8 cellular contexts compared by ENCODE assay signal in the genomic region with DNA sequence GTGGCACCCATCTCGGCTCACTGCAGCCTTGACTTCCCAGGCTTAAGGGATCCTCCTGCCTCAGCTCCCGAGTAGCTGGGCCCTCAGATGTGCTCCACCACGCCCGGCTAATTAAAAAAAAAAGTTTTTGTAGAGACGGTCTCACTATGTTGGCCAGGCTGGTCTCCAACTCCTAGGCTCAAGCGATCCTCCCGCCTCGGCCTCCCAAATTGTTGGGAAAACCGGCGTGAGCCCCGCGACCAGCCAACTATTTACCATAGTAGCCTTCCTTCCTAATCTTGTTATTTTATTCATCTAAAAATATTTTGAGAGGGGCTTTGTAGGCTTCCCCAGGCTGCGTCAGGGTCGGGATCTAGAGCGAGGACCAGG. TPM values are rescaled to one million over a fixed set of nuclear protein-coding genes. Genes with fewer than 3 reads are reported as not detected.
DNase-seq lines count a peak whose midpoint lies in the region; ATAC-seq, FAIRE-seq and TF ChIP-seq lines count a peak whose summit lies in the region.

No MANE protein-coding gene starts in this region.

- DNase-seq in CD8-positive, alpha-beta memory T cell: no peak
- DNase-seq in PC-3 (no peak), endothelial cell of umbilical vein (ENCODE audit: low read depth, low spot score) (no peak), osteoblast (ENCODE audit: insufficient read length, low spot score, missing footprints) (no peak), NCI-H2171 treated with DMSO at 0.1 percent for 48 hours (lab: John Stamatoyannopoulos, UW) (no peak), AG20443 (ENCODE audit: low spot score) (no peak)

- TF ChIP-seq CTCF in PC-3 (conservative IDR thresholded peaks at IDR 0.05; ENCODE audit: low read depth, low read length) (no peak), endothelial cell of umbilical vein (IDR thresholded peaks at IDR 0.05; ENCODE audit: extremely low read depth in 1 of 2, insufficient read depth in 1 of 2, low read depth in 1 of 2, low read length in 2 of 2) (no peak), osteoblast (IDR thresholded peaks at IDR 0.05; ENCODE audit: extremely low read depth, low read depth, low read length) (no peak)

- no peaks in the 10 kb centered on the region for H3F3A ChIP-seq in PC-3 (ENCODE audit: low read length, unreplicated experiment)

- H3K27me3 ChIP-seq in CD8-positive, alpha-beta memory T cell (ENCODE audit: insufficient read depth, low read length, poor library complexity, severe bottlenecking): no peaks in the 10 kb centered on the region
- no peaks in the 10 kb centered on the region for H3K27me3 ChIP-seq in PC-3 (ENCODE audit: low read length)
- H3K27me3 ChIP-seq in endothelial cell of umbilical vein (ENCODE audit: control insufficient read depth in 2 of 2, insufficient read depth in 2 of 2, low read length in 2 of 2): no peaks in the 10 kb centered on the region
- H3K27me3 ChIP-seq in osteoblast (ENCODE audit: insufficient read depth, low read length): no peaks in the 10 kb centered on the region

- H3K9me3 ChIP-seq in CD8-positive, alpha-beta memory T cell (ENCODE audit: low read length): no peaks in the 10 kb centered on the region
- H3K9me3 ChIP-seq in PC-3 (ENCODE audit: low read length): no peaks in the 10 kb centered on the region
- no peaks in the 10 kb centered on the region for H3K9me3 ChIP-seq in endothelial cell of umbilical vein (replicated peaks; ENCODE audit: control insufficient read depth, insufficient read depth, low read length)
- H3K9me3 ChIP-seq in osteoblast (ENCODE audit: low read depth, low read length): no peaks in the 10 kb centered on the region

- TF ChIP-seq POLR2A in endothelial cell of umbilical vein (IDR thresholded peaks at IDR 0.05; ENCODE audit: low read depth, low read length): no peak

- intact Hi-C loops in PC-3 (cut with micrococcal nuclease): no loop called here
- intact Hi-C loops in endothelial cell of umbilical vein (cut with micrococcal nuclease): no loop called here

- no peaks in the 10 kb centered on the region for H3K9me1 ChIP-seq in endothelial cell of umbilical vein (replicated peaks; ENCODE audit: control insufficient read depth, extremely low read depth, insufficient read depth, low read length)

- peaks cover 6% of the 10 kb centered on the region; the same call in 1 of the 2 replicates for H3K79me2 ChIP-seq in PC-3 (ENCODE audit: low read length)
- H3K79me2 ChIP-seq in endothelial cell of umbilical vein (ENCODE audit: control insufficient read depth, insufficient read depth, low read length): no peaks in the 10 kb centered on the region
- no peaks in the 10 kb centered on the region for H3K79me2 ChIP-seq in osteoblast (ENCODE audit: insufficient read depth, low read length)

- peaks cover 24% of the 10 kb centered on the region for H3K4me1 ChIP-seq in CD8-positive, alpha-beta memory T cell (ENCODE audit: insufficient read depth, low read length)
- H3K4me1 ChIP-seq in PC-3 (ENCODE audit: insufficient read depth, low read length) (peaks cover 10% of the 10 kb centered on the region), endothelial cell of umbilical vein (ENCODE audit: control insufficient read depth, extremely low read depth, insufficient read depth, low read length) (no peaks in the 10 kb centered on the region), osteoblast (ENCODE audit: insufficient read depth, low read length) (no peaks in the 10 kb centered on the region)

- no peak for FAIRE-seq in endothelial cell of umbilical vein (lab: Jason Lieb, UNC)

- H2AFZ ChIP-seq in PC-3 (ENCODE audit: low read length) (peak overlapping the region; percentile 98; the same call in 1 of the 2 replicates), endothelial cell of umbilical vein (ENCODE audit: low read depth, low read length) (peak overlapping the region; percentile 69), osteoblast (ENCODE audit: low read length) (peak overlapping the region; percentile 89)

- H3K4me1 Mint-ChIP-seq in CD8-positive, alpha-beta memory T cell: peaks cover 17 to 24% (median 24%) of the 10 kb centered on the region in 3 donors

- dilution Hi-C loops in endothelial cell of umbilical vein (cut with MboI; ENCODE audit: extremely low pct_ligation_motif_present, low sequenced_read_pairs): no loop called here

- ATAC-seq in PC-3: no peak
- no peak for ATAC-seq in HG03097 (IDR thresholded peaks at IDR 0.05; ENCODE audit: low FRiP score, unreplicated experiment)
- no peak for ATAC-seq in GM18519 (IDR thresholded peaks at IDR 0.05; ENCODE audit: low FRiP score, unreplicated experiment)

- POLR2A ChIA-PET in CD8-positive, alpha-beta memory T cell (lab: Charles Lee): interaction anchor here (0.6 to 1.4 kb wide), 3 partner anchors 11 to 72 kb away, joined by 3 to 5 read pairs (median 4); no protein-coding TSS in a partner anchor
- POLR2A ChIA-PET in PC-3 (lab: Charles Lee; ENCODE audit: unreplicated experiment): no interaction called here
- POLR2A ChIA-PET in endothelial cell of umbilical vein (lab: Charles Lee): no interaction called here

- no peaks in the 10 kb centered on the region for H3K36me3 ChIP-seq in CD8-positive, alpha-beta memory T cell (ENCODE audit: insufficient read depth, low read length)
- H3K36me3 ChIP-seq in PC-3 (ENCODE audit: low read depth, low read length): no peaks in the 10 kb centered on the region
- H3K36me3 ChIP-seq in endothelial cell of umbilical vein (ENCODE audit: control insufficient read depth in 2 of 2, extremely low read depth in 1 of 2, insufficient read depth in 2 of 2, low read length in 2 of 2): no peaks in the 10 kb centered on the region
- no peaks in the 10 kb centered on the region for H3K36me3 ChIP-seq in osteoblast (ENCODE audit: insufficient read depth, low read length)

- H3K9ac ChIP-seq in PC-3 (ENCODE audit: low read length) (peak overlapping the region; percentile 90), endothelial cell of umbilical vein (replicated peaks; ENCODE audit: extremely low read depth, insufficient read depth, low read length) (peak overlapping the region; percentile 70)

- peak overlapping the region; percentile 88 for H3K27ac ChIP-seq in CD8-positive, alpha-beta memory T cell (ENCODE audit: low read depth, low read length)
- H3K27ac ChIP-seq in PC-3 (ENCODE audit: low read length) (peak overlapping the region; percentile 66), endothelial cell of umbilical vein (ENCODE audit: insufficient read depth, low read depth, low read length) (no peak overlapping the region), osteoblast (ENCODE audit: low read depth, low read length) (no peak overlapping the region)

- H3K4me2 ChIP-seq in PC-3 (ENCODE audit: low read length) (peak overlapping the region; percentile 96), endothelial cell of umbilical vein (ENCODE audit: insufficient read depth, low read length) (peak overlapping the region; percentile 48), osteoblast (ENCODE audit: insufficient read depth, low read length) (peak overlapping the region; percentile 81)

- CTCF ChIA-PET in CD8-positive, alpha-beta memory T cell (lab: Charles Lee): interaction anchor here (0.7 to 2.0 kb wide), 5 partner anchors 9 to 157 kb away, joined by 3 to 11 read pairs (median 5); no protein-coding TSS in a partner anchor
- CTCF ChIA-PET in PC-3 (lab: Charles Lee): no interaction called here
- CTCF ChIA-PET in endothelial cell of umbilical vein (lab: Charles Lee): interaction anchor here (3.1 kb wide), 1 partner anchor 21 kb away, joined by 7 read pairs; no protein-coding TSS in a partner anchor

- no peaks in the 10 kb centered on the region for H3K9me2 ChIP-seq in PC-3 (replicated peaks; ENCODE audit: low read length)

- peak overlapping the region; percentile 71 to 96 (median 85) for H3K27ac Mint-ChIP-seq in CD8-positive, alpha-beta memory T cell

- peak overlapping the region; percentile 79 to 92 (median 82) for H3K4me3 Mint-ChIP-seq in CD8-positive, alpha-beta memory T cell

- no peaks in the 10 kb centered on the region for H3K36me3 Mint-ChIP-seq in CD8-positive, alpha-beta memory T cell

- peaks cover 0 to 1% of the 10 kb centered on the region in 2 donors for H3K27me3 Mint-ChIP-seq in CD8-positive, alpha-beta memory T cell

- no peaks in the 10 kb centered on the region for H4K20me1 ChIP-seq in PC-3 (ENCODE audit: low read length)
- no peaks in the 10 kb centered on the region for H4K20me1 ChIP-seq in endothelial cell of umbilical vein (replicated peaks; ENCODE audit: control insufficient read depth, extremely low read depth, insufficient read depth, low read length)
- H4K20me1 ChIP-seq in osteoblast (ENCODE audit: insufficient read depth, low read length): peaks cover 5% of the 10 kb centered on the region

- BruUV-seq in PC-3 (replicated peaks; lab: Mats Ljungman, UMichigan) (no TSS peak), endothelial cell of umbilical vein (replicated peaks; lab: Mats Ljungman, UMichigan) (TSS peak; percentile 59)

- no peaks in the 10 kb centered on the region for H3K9me3 Mint-ChIP-seq in CD8-positive, alpha-beta memory T cell

- H3K4me3 ChIP-seq in CD8-positive, alpha-beta memory T cell (ENCODE audit: low read length): peak overlapping the region; percentile 74
- peak overlapping the region; percentile 82 for H3K4me3 ChIP-seq in PC-3 (ENCODE audit: low read length)
- peak overlapping the region in 1 of 3 experiments; percentile 59 for H3K4me3 ChIP-seq in endothelial cell of umbilical vein (replicated peaks in 1 of 3; ENCODE audit: insufficient read depth in 1 of 3, low read depth in 1 of 3, low read length in 3 of 3)
- H3K4me3 ChIP-seq in osteoblast (ENCODE audit: insufficient read depth, low read length): peak overlapping the region; percentile 83

RNA-seq across cellular contexts. Expression of gene YY1, which starts 25.4 kb away (rescaled TPM):
- total RNA-seq in CD8-positive, alpha-beta memory T cell: 100 to 1,000 TPM; 109 to 116 TPM
- polyA plus RNA-seq in CD8-positive, alpha-beta memory T cell: 24.2 TPM
- 64.1 and 88.4 TPM in 2 replicates for total RNA-seq in PC-3 (2014; rRNA removed)
- total RNA-seq in endothelial cell of umbilical vein: 71.0 and 78.6 TPM in 2 replicates
- polyA plus RNA-seq in endothelial cell of umbilical vein: 18.6 and 23.5 TPM in 2 replicates
- polyA plus RNA-seq in endothelial cell of umbilical vein (2011; cell fraction: cytosol; rRNA removed): 24.3 and 27.6 TPM in 2 replicates
- 36.4 and 39.8 TPM in 2 replicates for polyA plus RNA-seq in endothelial cell of umbilical vein (2011; cell fraction: nucleus; rRNA removed)
- 42.9 and 57.4 TPM in 2 replicates for polyA plus RNA-seq in endothelial cell of umbilical vein (2012)
- polyA minus RNA-seq in endothelial cell of umbilical vein: 27.8 and 31.4 TPM in 2 replicates
- 33.1 TPM for polyA minus RNA-seq in endothelial cell of umbilical vein (2011; cell fraction: cytosol; rRNA and poly(A)+ RNA removed)
- polyA minus RNA-seq in endothelial cell of umbilical vein (2011; cell fraction: nucleus; rRNA and poly(A)+ RNA removed): 22.2 and 27.0 TPM in 2 replicates
- total RNA-seq in osteoblast: 45.2 and 47.1 TPM in 2 replicates

RNA-seq across cellular contexts. Expression of gene DEGS2, which starts 54.1 kb away (rescaled TPM):
- total RNA-seq in CD8-positive, alpha-beta memory T cell: under 1 TPM; 0.35 to 0.42 TPM
- 0.72 TPM for polyA plus RNA-seq in CD8-positive, alpha-beta memory T cell
- total RNA-seq in PC-3 (2014; rRNA removed) (1.6 and 5.4 TPM in 2 replicates), endothelial cell of umbilical vein (not detected in 2 replicates), osteoblast (0.29 and 0.36 TPM in 2 replicates)
- 0.02 and 0.06 TPM in 2 replicates for polyA plus RNA-seq in endothelial cell of umbilical vein
- polyA plus RNA-seq in endothelial cell of umbilical vein (2011; cell fraction: cytosol; rRNA removed): not detected in 2 replicates
- 0.03 TPM in 1 of 2 replicates, not detected in the other for polyA plus RNA-seq in endothelial cell of umbilical vein (2011; cell fraction: nucleus; rRNA removed)
- 0.15 and 0.16 TPM in 2 replicates for polyA plus RNA-seq in endothelial cell of umbilical vein (2012)
- polyA minus RNA-seq in endothelial cell of umbilical vein: 0.49 TPM in 1 of 2 replicates, not detected in the other
- polyA minus RNA-seq in endothelial cell of umbilical vein (2011; cell fraction: cytosol; rRNA and poly(A)+ RNA removed): not detected
- 0.19 TPM in 1 of 2 replicates, not detected in the other for polyA minus RNA-seq in endothelial cell of umbilical vein (2011; cell fraction: nucleus; rRNA and poly(A)+ RNA removed)

Comparison
In these comparisons a context has a peak if more than half of its experiments do, and no peak if none do; other contexts are left out.
1. H3K27ac ChIP-seq: peak in CD8-positive, alpha-beta memory T cell (single experiment) and PC-3 (single experiment); none in endothelial cell of umbilical vein (single experiment) and osteoblast (single experiment).
2. Peak in every context shown above with its lines, with median percentiles within 50 percentile points of each other: H2AFZ ChIP-seq and H3K4me2 ChIP-seq.